Comparison of ENCODE assay signal across 11 cellular contexts in the genomic region with DNA sequence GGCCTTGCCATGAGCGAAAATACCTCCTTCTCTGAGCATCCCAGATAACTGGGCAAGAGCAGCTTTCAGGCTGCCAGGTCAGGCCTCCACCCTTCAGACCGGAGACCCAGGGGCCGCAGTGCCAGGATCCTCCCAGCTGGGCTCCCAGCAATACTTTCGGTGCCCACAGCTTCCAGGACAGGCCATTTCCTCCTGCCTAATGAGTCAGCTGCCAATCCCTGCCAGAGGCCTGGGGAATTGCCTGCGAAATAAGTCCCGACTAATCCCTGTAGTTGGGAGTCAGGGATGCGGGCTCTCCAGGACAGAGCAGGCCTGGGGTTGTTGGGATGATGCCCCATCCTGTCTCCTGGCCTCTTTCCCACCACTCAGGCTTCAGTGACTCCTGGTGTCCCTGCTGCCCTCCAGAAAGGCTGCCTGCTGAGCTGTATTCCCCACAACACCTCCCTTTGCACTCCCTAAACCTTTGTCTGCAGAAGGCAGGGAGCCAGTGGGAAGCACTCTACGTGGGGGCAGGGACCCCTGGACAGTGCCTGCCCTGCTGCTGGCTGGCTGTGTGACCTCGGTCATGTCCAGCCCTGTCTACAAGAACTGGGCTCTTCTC.
DNase-seq lines count a peak whose midpoint lies in the region; ATAC-seq and TF ChIP-seq lines count a peak whose summit lies in the region.
"Had no signal": no experiment of that assay in that cellular context is flagged by ENCODE, and none has a peak within 500 bp of the region (broad histone marks: within the 10 kb centered on the region; RNA-seq: fewer than 3 reads in every experiment).

No MANE protein-coding gene starts in this region.

- WGBS in H9 (ENCODE audit: extremely low coverage, insufficient read length, low lambda C conversion rate): no CpG with 5 or more reads among the region's 9 CpGs
- WGBS in hepatocyte (ENCODE audit: low lambda C conversion rate, missing lambda C conversion rate): 85% methylated on average over 9 of the region's 9 CpGs

- no peak overlapping the region for H3K4me3 Mint-ChIP-seq in H9
- H3K4me3 Mint-ChIP-seq: naive B cell had no signal

- no peak overlapping the region for H2BK15ac ChIP-seq in H9 (ENCODE audit: low read depth, low read length)

- H3K4me2 ChIP-seq in H9 (ENCODE audit: insufficient read depth, insufficient read length, low read length): no peak overlapping the region
- no peak overlapping the region for H3K4me2 ChIP-seq in hepatocyte

- H3T11ph ChIP-seq in H9 (ENCODE audit: low read length): no peak overlapping the region

- H3K36me3 Mint-ChIP-seq in H9 (ENCODE audit: insufficient read depth in 1 of 3, low read depth in 3 of 3): no peaks in the 10 kb centered on the region; a peak in 1 of 7 replicates
- H3K36me3 Mint-ChIP-seq: naive B cell had no signal

- peaks cover 12% of the 10 kb centered on the region for H3K27me3 Mint-ChIP-seq in H9 (ENCODE audit: low read depth)

- H2BK12ac ChIP-seq in H9 (ENCODE audit: insufficient read length, low read depth, low read length): no peak overlapping the region

- intact Hi-C loops in head of caudate nucleus (cut with DNase I) (no loop called here), gastrocnemius medialis (cut with DNase I; ENCODE audit: low total_unique reads) (loop anchor here (1.0 to 2.0 kb wide), 2 partner anchors 23 to 144 kb away; a partner anchor contains a TSS)

- no peak overlapping the region for H2AFZ ChIP-seq in H9 (ENCODE audit: low read length)
- H2AFZ ChIP-seq in hepatocyte: no peak overlapping the region

- no peaks in the 10 kb centered on the region for H3K9me3 Mint-ChIP-seq in H9
- H3K9me3 Mint-ChIP-seq: naive B cell had no signal

- H3K27ac ChIP-seq in gastrocnemius medialis: peak overlapping the region; percentile 7 to 74 (median 54)
- H3K27ac ChIP-seq in H9 (ENCODE audit: insufficient read length, low read depth, low read length): no peak overlapping the region
- H3K27ac ChIP-seq in hepatocyte: no peak overlapping the region
- H3K27ac ChIP-seq: vagina had no signal

- H3K36me3 ChIP-seq in adipocyte (ENCODE audit: control insufficient read depth, insufficient read depth, low read length, severe bottlenecking): no peaks in the 10 kb centered on the region
- H3K36me3 ChIP-seq in gastrocnemius medialis: no peaks in the 10 kb centered on the region
- H3K36me3 ChIP-seq in hepatocyte (replicated peaks; ENCODE audit: insufficient read depth, low read depth): no peaks in the 10 kb centered on the region
- H3K36me3 ChIP-seq: vagina had no signal

- no peaks in the 10 kb centered on the region for H3K79me2 ChIP-seq in H9 (ENCODE audit: insufficient read depth, low read length)
- H3K79me2 ChIP-seq in hepatocyte: no peaks in the 10 kb centered on the region

- H3K4me1 Mint-ChIP-seq in H9: peaks cover 1 to 19% of the 10 kb centered on the region in 2 experiments; a peak in 3 of 4 replicates
- H3K4me1 Mint-ChIP-seq: naive B cell had no signal

- peaks cover 37% of the 10 kb centered on the region for H3K27me3 ChIP-seq in adipocyte (replicated peaks; ENCODE audit: control insufficient read depth, insufficient read depth, low read length)
- H3K27me3 ChIP-seq in gastrocnemius medialis: no peaks in the 10 kb centered on the region
- no peaks in the 10 kb centered on the region for H3K27me3 ChIP-seq in H9 (ENCODE audit: insufficient read depth, low read length)
- no peaks in the 10 kb centered on the region for H3K27me3 ChIP-seq in hepatocyte
- H3K27me3 ChIP-seq: vagina had no signal

- H3K14ac ChIP-seq in H9 (ENCODE audit: insufficient read depth, low read length): no peak overlapping the region; the same call in 1 of the 2 replicates

- H3K9ac ChIP-seq in adipocyte (ENCODE audit: low read length): peak overlapping the region; percentile 14
- no peak overlapping the region for H3K9ac ChIP-seq in H9 (ENCODE audit: extremely low read depth, insufficient read length, low read length)

- no peak overlapping the region for H4K91ac ChIP-seq in H9 (ENCODE audit: insufficient read length, low read depth, low read length)

- no peaks in the 10 kb centered on the region for H4K20me1 ChIP-seq in H9 (ENCODE audit: control insufficient read depth, insufficient read depth, insufficient read length)
- no peaks in the 10 kb centered on the region for H4K20me1 ChIP-seq in hepatocyte (ENCODE audit: insufficient read depth, poor library complexity, severe bottlenecking)

- TF ChIP-seq CTCF in gastrocnemius medialis (IDR thresholded peaks at IDR 0.05 in 4 of 5, conservative IDR thresholded peaks at IDR 0.05 in 1 of 5) (no peak), H9 (conservative IDR thresholded peaks at IDR 0.05) (no peak), hepatocyte (IDR thresholded peaks at IDR 0.05; ENCODE audit: poor library complexity) (no peak)

- TF ChIP-seq POLR2A in gastrocnemius medialis (IDR thresholded peaks at IDR 0.05): no peak

- H2BK20ac ChIP-seq in H9 (ENCODE audit: low read depth, low read length, poor library complexity, severe bottlenecking): no peak overlapping the region

- H3K56ac ChIP-seq in H9 (ENCODE audit: insufficient read length, low read depth, low read length): no peak overlapping the region

- no peak overlapping the region for H3K4me3 ChIP-seq in adipocyte (ENCODE audit: low read length)
- no peak overlapping the region for H3K4me3 ChIP-seq in gastrocnemius medialis
- H3K4me3 ChIP-seq in hepatocyte: no peak overlapping the region
- H3K4me3 ChIP-seq: vagina had no signal

- H3K79me1 ChIP-seq in H9 (ENCODE audit: insufficient read depth, low read depth, low read length, poor library complexity, severe bottlenecking): no peaks in the 10 kb centered on the region

- no peak overlapping the region for H3K18ac ChIP-seq in H9 (ENCODE audit: insufficient read length, low read depth, low read length)

- H3K9me3 ChIP-seq in adipocyte (ENCODE audit: control insufficient read depth, low read length) (no peaks in the 10 kb centered on the region), gastrocnemius medialis (no peaks in the 10 kb centered on the region), H9 (ENCODE audit: control insufficient read depth, low read depth, low read length) (no peaks in the 10 kb centered on the region), hepatocyte (ENCODE audit: low read depth) (no peaks in the 10 kb centered on the region)
- H3K9me3 ChIP-seq: vagina had no signal

- no peaks in the 10 kb centered on the region for H3K23me2 ChIP-seq in H9 (ENCODE audit: insufficient read length, low read depth, low read length, poor library complexity, severe bottlenecking)

- H3K9me2 ChIP-seq in hepatocyte (replicated peaks; ENCODE audit: insufficient read depth): no peaks in the 10 kb centered on the region

- no peak overlapping the region for H4K5ac ChIP-seq in H9 (ENCODE audit: insufficient read length, low read depth, low read length)

- in situ Hi-C loops in gastrocnemius medialis (cut with MboI; ENCODE audit: low sequenced_read_pairs in 4 of 4): no loop called here

- peak; percentile 7 for DNase-seq in GM04504 (ENCODE audit: low read depth)
- DNase-seq in adipocyte (ENCODE audit: low read depth): no peak
- peak in 28 of 42 donors; percentile 13 to 79 (median 40) for DNase-seq in head of caudate nucleus
- DNase-seq in gastrocnemius medialis: peak; percentile 49 to 67
- no peak for DNase-seq in H9
- DNase-seq in NK-92 (lab: John Stamatoyannopoulos, UW; ENCODE audit: unreplicated experiment): no peak
- no peak for DNase-seq in hepatocyte (ENCODE audit: low spot score)
- DNase-seq: activated naive CD4-positive, alpha-beta T cell treated with anti-CD3 and anti-CD28 coated beads, Interleukin-2, amount 50 U/mL, for 16 hours; naive B cell had no signal

- no peak overlapping the region for H2AK5ac ChIP-seq in H9 (ENCODE audit: insufficient read length, low read length)

- ATAC-seq in gastrocnemius medialis (peak; percentile 75 to 91), GM19455 (IDR thresholded peaks at IDR 0.05; ENCODE audit: unreplicated experiment) (no peak)

- no peak overlapping the region for H3K27ac Mint-ChIP-seq in H9
- H3K27ac Mint-ChIP-seq: naive B cell had no signal

- no peak overlapping the region for H2BK5ac ChIP-seq in H9 (ENCODE audit: insufficient read length, low read length)

- no peak overlapping the region for H3K23ac ChIP-seq in H9 (ENCODE audit: insufficient read length, low read depth, low read length)

- H4K8ac ChIP-seq in H9 (replicated peaks; ENCODE audit: insufficient read length, low read depth, low read length): no peak overlapping the region

- H3K4me1 ChIP-seq in adipocyte (ENCODE audit: control insufficient read depth, insufficient read depth, low read length) (peaks cover 9% of the 10 kb centered on the region), gastrocnemius medialis (peaks cover 16 to 24% of the 10 kb centered on the region in 2 donors), H9 (ENCODE audit: insufficient read depth, low read length) (no peaks in the 10 kb centered on the region), hepatocyte (ENCODE audit: insufficient read depth) (no peaks in the 10 kb centered on the region)

- H3K4ac ChIP-seq in H9 (ENCODE audit: low read depth, low read length): no peak overlapping the region

- H2BK120ac ChIP-seq in H9 (ENCODE audit: low read depth, low read length, poor library complexity, severe bottlenecking): no peak overlapping the region

Comparison
In these comparisons a context has a peak if more than half of its experiments do, and no peak if none do; other contexts are left out.
1. DNase-seq: peak in GM04504 (single experiment), head of caudate nucleus (28 of 42) and gastrocnemius medialis (2 of 2); none in adipocyte (single experiment), H9 (single experiment), NK-92 (single experiment) and hepatocyte (single experiment).
2. H3K27ac ChIP-seq: peak in gastrocnemius medialis (4 of 4); none in H9 (single experiment) and hepatocyte (single experiment).